ENCODE assay signal across 1 cellular context in genomic region chr19:35994868-35995654, GRCh38.
TF ChIP-seq lines count a peak whose summit lies in the region.

SDHAF1 (plus strand) TSS chr19:35995188; CDS start chr19:35995275, 87 bp downstream.

TF ChIP-seq in HEK293, 187 proteins besides CTCF, POLR2A, EP300 and RAD21 (continued from another document and continues in another):
- TF ChIP-seq ZSCAN18 (tag by site-specific recombination; IDR thresholded peaks at IDR 0.05): peak; percentile 83
- peak; percentile 100 for TF ChIP-seq ZNF335 (tag by site-specific recombination; conservative IDR thresholded peaks at IDR 0.05)
- peak; percentile 44 for TF ChIP-seq KLF1 (tag by site-specific recombination; IDR thresholded peaks at IDR 0.05)
- peak; percentile 61; the same call in 1 of the 2 replicates for TF ChIP-seq PBX3 (CRISPR knock-in tag; IDR thresholded peaks at IDR 0.05)
- peak; percentile 79 for TF ChIP-seq ZNF2 (tag by site-specific recombination; IDR thresholded peaks at IDR 0.05)
- TF ChIP-seq ZEB2 (tag by site-specific recombination; IDR thresholded peaks at IDR 0.05): peak; percentile 91; the same call in 1 of the 2 replicates
- TF ChIP-seq ZSCAN4 (tag by site-specific recombination; IDR thresholded peaks at IDR 0.05): 0 out of 2 replicates have a peak, but pooled peaks have one; percentile 36
- TF ChIP-seq ZNF596 (tag by site-specific recombination; IDR thresholded peaks at IDR 0.05): 0 out of 2 replicates have a peak, but pooled peaks have one; percentile 50
- TF ChIP-seq ZBTB17 (tag by site-specific recombination; IDR thresholded peaks at IDR 0.05): peak; percentile 86
- peak; percentile 93 for TF ChIP-seq ZBTB26 (tag by site-specific recombination; optimal IDR thresholded peaks at IDR 0.05)
- TF ChIP-seq ZNF394 (tag by site-specific recombination; IDR thresholded peaks at IDR 0.05; ENCODE audit: borderline replicate concordance): peak; percentile 37; the same call in 1 of the 2 replicates
- peak; percentile 94 for TF ChIP-seq ZBTB21 (tag by site-specific recombination; IDR thresholded peaks at IDR 0.05)
- peak; percentile 39; the same call in 1 of the 2 replicates for TF ChIP-seq ZNF146 (tag by site-specific recombination; IDR thresholded peaks at IDR 0.05)
- no peak for TF ChIP-seq SALL2 (tag by site-specific recombination; IDR thresholded peaks at IDR 0.05; ENCODE audit: borderline replicate concordance)
- peak; percentile 78 for TF ChIP-seq ZBTB44 (tag by site-specific recombination; IDR thresholded peaks at IDR 0.05)
- TF ChIP-seq ZNF544 (tag by site-specific recombination; IDR thresholded peaks at IDR 0.05): no peak
- peak; percentile 9; the same call in 1 of the 2 replicates for TF ChIP-seq PATZ1 (tag by site-specific recombination; IDR thresholded peaks at IDR 0.05)
- TF ChIP-seq GLIS1 (tag by site-specific recombination; IDR thresholded peaks at IDR 0.05): peak; percentile 99
- TF ChIP-seq REST (tag by site-specific recombination; IDR thresholded peaks at IDR 0.05): 0 out of 2 replicates have a peak, but pooled peaks have one; percentile 21
- TF ChIP-seq ZNF580 (tag by site-specific recombination; IDR thresholded peaks at IDR 0.05): peak; percentile 68; the same call in 1 of the 2 replicates
- 0 out of 2 replicates have a peak, but pooled peaks have one; percentile 59 for TF ChIP-seq ZNF391 (tag by site-specific recombination; IDR thresholded peaks at IDR 0.05; ENCODE audit: borderline replicate concordance, low read depth)
- peak; percentile 79; the same call in 1 of the 2 replicates for TF ChIP-seq ZBTB10 (tag by site-specific recombination; IDR thresholded peaks at IDR 0.05)
- 0 out of 2 replicates have a peak, but pooled peaks have one; percentile 64 for TF ChIP-seq ZNF10 (tag by site-specific recombination; IDR thresholded peaks at IDR 0.05)
- TF ChIP-seq OVOL3 (tag by site-specific recombination; IDR thresholded peaks at IDR 0.05): peak; percentile 71; the same call in 1 of the 2 replicates
- TF ChIP-seq GLI4 (tag by site-specific recombination; IDR thresholded peaks at IDR 0.05): no peak
- TF ChIP-seq ZNF521 (tag by site-specific recombination; IDR thresholded peaks at IDR 0.05): no peak
- peak; percentile 56 for TF ChIP-seq ZIC2 (tag by site-specific recombination; IDR thresholded peaks at IDR 0.05)
- peak; percentile 77 for TF ChIP-seq ZFP37 (tag by site-specific recombination; IDR thresholded peaks at IDR 0.05)
- TF ChIP-seq SP7 (tag by site-specific recombination; IDR thresholded peaks at IDR 0.05): peak; percentile 92
- TF ChIP-seq ZNF132 (tag by site-specific recombination; IDR thresholded peaks at IDR 0.05; ENCODE audit: borderline replicate concordance): no peak
- TF ChIP-seq RBAK (tag by site-specific recombination; IDR thresholded peaks at IDR 0.05): no peak
- peak; percentile 83 for TF ChIP-seq HIC1 (tag by site-specific recombination; IDR thresholded peaks at IDR 0.05)
- TF ChIP-seq ZNF600 (tag by site-specific recombination; IDR thresholded peaks at IDR 0.05): peak; percentile 95
